9 cellular contexts compared by ENCODE assay signal in the genomic region with DNA sequence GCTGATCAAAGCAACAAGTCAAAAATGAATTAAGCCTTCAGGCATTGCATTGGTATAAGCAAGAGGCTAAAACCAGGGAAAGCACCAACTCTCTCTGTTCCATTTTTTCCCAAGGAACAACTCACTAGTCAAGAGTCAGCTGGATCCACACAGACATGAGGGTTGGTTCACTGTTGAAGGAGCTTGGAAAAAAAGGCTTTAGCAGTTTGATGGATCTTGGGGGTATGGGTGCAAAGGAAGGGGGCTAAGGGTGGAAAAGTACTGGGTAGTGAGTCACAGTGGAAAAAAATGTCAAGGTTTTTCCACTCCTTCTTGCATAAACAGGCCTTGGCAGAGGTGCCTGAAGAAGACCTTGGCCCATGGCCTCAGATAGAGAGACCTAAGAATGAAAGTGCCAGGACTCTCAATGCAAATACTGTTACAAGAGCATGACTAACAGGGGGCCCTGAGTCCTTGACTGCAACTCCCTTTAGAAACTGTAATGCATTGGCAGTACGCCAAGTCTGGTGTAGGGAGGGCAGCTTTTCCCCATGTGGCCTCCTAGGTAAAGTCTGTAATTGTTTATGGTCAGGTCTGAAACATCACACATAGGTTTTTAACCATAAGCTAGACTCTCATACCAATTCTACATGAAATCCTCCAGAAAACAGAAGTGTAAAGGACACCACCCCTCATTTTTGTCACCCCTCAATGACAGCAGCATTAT. TPM values are rescaled to one million over a fixed set of nuclear protein-coding genes. Genes with fewer than 3 reads are reported as not detected.
DNase-seq lines count a peak whose midpoint lies in the region; ATAC-seq and TF ChIP-seq lines count a peak whose summit lies in the region.
"Had no signal": no experiment of that assay in that cellular context is flagged by ENCODE, and none has a peak within 500 bp of the region (broad histone marks: within the 10 kb centered on the region; RNA-seq: fewer than 3 reads in every experiment).

No MANE protein-coding gene starts in this region.

- no peak overlapping the region for H3K4me3 ChIP-seq in vagina

- peak; percentile 55 for DNase-seq in DMS79 treated with DMSO at 0.1 percent for 48 hours (lab: John Stamatoyannopoulos, UW)
- peak; percentile 86 for DNase-seq in NCI-H748 treated with DMSO at 0.1 percent for 48 hours (lab: John Stamatoyannopoulos, UW)
- DNase-seq in activated naive CD8-positive, alpha-beta T cell treated with anti-CD3 and anti-CD28 coated beads, Interleukin-2, amount 50 U/mL, for 16 hours (ENCODE audit: low read depth, low spot score) = peak; percentile 42
- DNase-seq in myocyte (ENCODE audit: low read depth) = peak; percentile 16
- no peak for DNase-seq in vagina (ENCODE audit: extremely low spot score in 2 of 2)
- no peak for DNase-seq in 8988T

- no peak for TF ChIP-seq POLR2A in vagina (IDR thresholded peaks at IDR 0.05)

- no peaks in the 10 kb centered on the region for H3K27me3 ChIP-seq in vagina

- peaks cover 0 to 44% of the 10 kb centered on the region in 2 donors for H3K36me3 ChIP-seq in vagina

- no peaks in the 10 kb centered on the region for H3K9me3 ChIP-seq in vagina

- H3K4me1 ChIP-seq in vagina = no peaks in the 10 kb centered on the region

- H3K27ac ChIP-seq in vagina = no peak overlapping the region

- peak; percentile 98 for ATAC-seq in GM19467 (IDR thresholded peaks at IDR 0.05; ENCODE audit: unreplicated experiment)
- ATAC-seq in HG03442 (IDR thresholded peaks at IDR 0.05; ENCODE audit: unreplicated experiment) = peak; percentile 99

- intact Hi-C loops in vagina (cut with DNase I) = no loop called here

- no peak for TF ChIP-seq CTCF in vagina (IDR thresholded peaks at IDR 0.05)

RNA-seq across cellular contexts. Expression of a gene that starts 23.7 kb away (rescaled TPM):
- total RNA-seq in myocyte = not detected in 2 replicates
- not detected for polyA plus RNA-seq in myocyte (2012)
- total RNA-seq in vagina = not detected
- polyA plus RNA-seq: neural cell had no signal

RNA-seq across cellular contexts. Expression of a gene that starts 30.0 kb away (rescaled TPM):
- total RNA-seq in myocyte (not detected in 2 replicates), vagina (not detected)
- polyA plus RNA-seq in myocyte (2012) = not detected
- polyA plus RNA-seq: neural cell had no signal

RNA-seq across cellular contexts. Expression of a gene that starts 48.1 kb away (rescaled TPM):
- total RNA-seq in myocyte (22.5 and 24.7 TPM in 2 replicates), vagina (16.9 TPM)
- 16.7 TPM for polyA plus RNA-seq in myocyte (2012)

RNA-seq across cellular contexts. Expression of a gene that starts 48.4 kb away (rescaled TPM):
- total RNA-seq in myocyte (8.5 and 10.1 TPM in 2 replicates), vagina (16.0 TPM)
- 13.4 TPM for polyA plus RNA-seq in myocyte (2012)

Comparison
In these comparisons a context has a peak if more than half of its experiments do, and no peak if none do; other contexts are left out.
1. DNase-seq: peak in DMS79 treated with DMSO at 0.1 percent for 48 hours (single experiment), NCI-H748 treated with DMSO at 0.1 percent for 48 hours (single experiment), activated naive CD8-positive, alpha-beta T cell treated with anti-CD3 and anti-CD28 coated beads, Interleukin-2, amount 50 U/mL, for 16 hours (single experiment) and myocyte (single experiment); none in vagina (0 of 2) and 8988T (single experiment).